Comparison of ENCODE assay signal across 14 cellular contexts in genomic region chr3:193711165-193711485, GRCh38.
"Had no signal": no experiment of that assay in that cellular context is flagged by ENCODE, and none has a peak within 500 bp of the region (broad histone marks: within the 10 kb centered on the region; RNA-seq: fewer than 3 reads in every experiment).

No MANE protein-coding gene starts in this region.

- H3K4me3 Mint-ChIP-seq: activated CD4-positive, alpha-beta memory T cell treated with anti-CD3 and anti-CD28 coated beads for 36 hours; activated CD4-positive, alpha-beta T cell treated with anti-CD3 and anti-CD28 coated beads for 36 hours; activated CD8-positive, alpha-beta memory T cell treated with anti-CD3 and anti-CD28 coated beads, Interleukin-2, amount 10 ng/mL, durations not matched to agents 7 days and 5 days; activated naive CD4-positive, alpha-beta T cell treated with anti-CD3 and anti-CD28 coated beads, Interleukin-2, amount 50 U/mL, for 24 hours; stimulated activated effector memory CD8-positive, alpha-beta T cell treated with anti-CD3 and anti-CD28 coated beads, Interleukin-12 subunit alpha, Interleukin-12 subunit beta, amount 100 ng/mL, for 72 hours had no signal

- H2AFZ ChIP-seq: hepatocyte had no signal

- H3K4me3 ChIP-seq: adrenal gland, cardiac muscle cell, hepatocyte, pancreas, thoracic aorta had no signal

- DNase-seq: activated CD4-positive, alpha-beta memory T cell treated with anti-CD3 and anti-CD28 coated beads for 36 hours; activated CD4-positive, alpha-beta T cell treated with anti-CD3 and anti-CD28 coated beads for 36 hours; activated CD8-positive, alpha-beta memory T cell treated with anti-CD3 and anti-CD28 coated beads, Interleukin-2, amount 10 ng/mL, durations not matched to agents 7 days and 5 days; activated effector memory CD4-positive, alpha-beta T cell treated with Interleukin-2 at 50 U/mL for 16 hours; activated T-cell treated with anti-CD3 and anti-CD28 coated beads, Interleukin-2, amount 50 U/mL, for 1 hour; adrenal gland; kidney glomerular epithelial cell; pancreas; WERI-Rb-1 had no signal

- H3K79me2 ChIP-seq: hepatocyte had no signal

- H3K27me3 ChIP-seq: adrenal gland, cardiac muscle cell, hepatocyte, pancreas had no signal

- H3K4me1 Mint-ChIP-seq: activated CD4-positive, alpha-beta T cell treated with anti-CD3 and anti-CD28 coated beads for 36 hours; stimulated activated effector memory CD8-positive, alpha-beta T cell treated with anti-CD3 and anti-CD28 coated beads, Interleukin-12 subunit alpha, Interleukin-12 subunit beta, amount 100 ng/mL, for 72 hours had no signal

- H3K36me3 ChIP-seq: adrenal gland, cardiac muscle cell, pancreas, thoracic aorta, WERI-Rb-1 had no signal

- H3K9me3 Mint-ChIP-seq: activated naive CD4-positive, alpha-beta T cell treated with anti-CD3 and anti-CD28 coated beads, Interleukin-2, amount 50 U/mL, for 24 hours had no signal

- H3K4me1 ChIP-seq: adrenal gland, pancreas had no signal

- H3K9me3 ChIP-seq: pancreas had no signal

- H3K27me3 Mint-ChIP-seq: activated CD4-positive, alpha-beta memory T cell treated with anti-CD3 and anti-CD28 coated beads for 36 hours; activated CD4-positive, alpha-beta T cell treated with anti-CD3 and anti-CD28 coated beads for 36 hours; activated CD8-positive, alpha-beta memory T cell treated with anti-CD3 and anti-CD28 coated beads, Interleukin-2, amount 10 ng/mL, durations not matched to agents 7 days and 5 days; activated naive CD4-positive, alpha-beta T cell treated with anti-CD3 and anti-CD28 coated beads, Interleukin-2, amount 50 U/mL, for 24 hours had no signal

- ATAC-seq: activated CD4-positive, alpha-beta T cell treated with anti-CD3 and anti-CD28 coated beads for 36 hours; activated CD8-positive, alpha-beta memory T cell treated with anti-CD3 and anti-CD28 coated beads, Interleukin-2, amount 10 ng/mL, durations not matched to agents 7 days and 5 days; pancreas; stimulated activated effector memory CD8-positive, alpha-beta T cell treated with anti-CD3 and anti-CD28 coated beads, Interleukin-12 subunit alpha, Interleukin-12 subunit beta, amount 100 ng/mL, for 72 hours had no signal

- H3K27ac ChIP-seq: adrenal gland, cardiac muscle cell, pancreas, thoracic aorta, WERI-Rb-1 had no signal

- H3K4me2 ChIP-seq: hepatocyte had no signal

- H3K27ac Mint-ChIP-seq: activated CD4-positive, alpha-beta memory T cell treated with anti-CD3 and anti-CD28 coated beads for 36 hours; activated CD4-positive, alpha-beta T cell treated with anti-CD3 and anti-CD28 coated beads for 36 hours; activated CD8-positive, alpha-beta memory T cell treated with anti-CD3 and anti-CD28 coated beads, Interleukin-2, amount 10 ng/mL, durations not matched to agents 7 days and 5 days; activated naive CD4-positive, alpha-beta T cell treated with anti-CD3 and anti-CD28 coated beads, Interleukin-2, amount 50 U/mL, for 24 hours; stimulated activated effector memory CD8-positive, alpha-beta T cell treated with anti-CD3 and anti-CD28 coated beads, Interleukin-12 subunit alpha, Interleukin-12 subunit beta, amount 100 ng/mL, for 72 hours had no signal
